Comparison of ENCODE assay signal across 7 cellular contexts in the genomic region with DNA sequence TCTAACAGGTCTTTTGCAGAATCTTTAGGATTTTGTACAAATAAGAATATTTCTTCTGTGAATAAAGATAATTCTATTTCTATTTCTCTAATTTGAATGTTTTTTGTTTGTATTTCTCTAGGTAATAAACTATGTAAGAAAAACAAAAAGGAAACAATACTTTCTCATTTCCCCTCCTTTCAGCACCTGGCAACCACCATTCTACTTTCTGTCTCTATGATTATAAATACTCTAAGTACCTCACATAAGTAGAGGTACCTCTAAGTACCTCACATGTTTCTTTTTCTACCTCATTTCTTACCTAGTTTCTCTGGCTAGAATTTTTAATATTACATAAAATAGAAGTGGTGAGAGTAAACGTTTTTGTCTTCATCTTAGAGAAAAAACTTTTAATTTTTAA.
"Had no signal": no experiment of that assay in that cellular context is flagged by ENCODE, and none has a peak within 500 bp of the region (broad histone marks: within the 10 kb centered on the region; RNA-seq: fewer than 3 reads in every experiment).

No MANE protein-coding gene starts in this region.

- DNase-seq: IMR-90, KBM-7, KG1 had no signal

- ATAC-seq: HepG2, K562 had no signal

- H3K4me3 Mint-ChIP-seq: IgD-negative memory B cell had no signal

- H3K27ac Mint-ChIP-seq: IgD-negative memory B cell had no signal

- H3K27ac ChIP-seq: HL-60 had no signal

- H3K27me3 Mint-ChIP-seq: IgD-negative memory B cell had no signal

- H3K4me3 ChIP-seq: K562 had no signal

- H3K4me1 Mint-ChIP-seq: IgD-negative memory B cell had no signal
